Comparison of ENCODE assay signal across 35 cellular contexts in genomic region chr2:186523781-186524180, GRCh38. TPM values are rescaled to one million over a fixed set of nuclear protein-coding genes. Genes with fewer than 3 reads are reported as not detected.
A peak's percentile ranks its signal among the peaks of the same experiment; 100 is the strongest.
DNase-seq lines count a peak whose midpoint lies in the region; FAIRE-seq and TF ChIP-seq lines count a peak whose summit lies in the region.
"Had no signal": no experiment of that assay in that cellular context is flagged by ENCODE, and none has a peak within 500 bp of the region (broad histone marks: within the 10 kb centered on the region; RNA-seq: fewer than 3 reads in every experiment).

No MANE protein-coding gene starts in this region.

- no peak for TF ChIP-seq EP300 in SK-N-SH (IDR thresholded peaks at IDR 0.05; ENCODE audit: borderline replicate concordance in 1 of 2, low read depth in 1 of 2, low read length in 1 of 2)

- 27% methylated on average over 2 of the region's 2 CpGs for WGBS in SK-N-SH (ENCODE audit: low lambda C conversion rate)

- no peaks in the 10 kb centered on the region for H3K9me2 ChIP-seq in SK-N-SH

- no peak overlapping the region for H3K4me3 ChIP-seq in SK-N-SH (ENCODE audit: low read depth in 2 of 2, low read length in 1 of 2)
- no peak overlapping the region for H3K4me3 ChIP-seq in fibroblast of lung (replicated peaks in 1 of 4; ENCODE audit: control extremely low read depth in 1 of 4, insufficient read depth in 1 of 4, low read depth in 3 of 4, low read length in 4 of 4)
- H3K4me3 ChIP-seq: neural progenitor cell, right lobe of liver, SJSA1, spleen, thyroid gland, vagina had no signal

- H3K4me1 ChIP-seq in SK-N-SH (ENCODE audit: control insufficient read depth in 1 of 2, insufficient read depth in 2 of 2, low read depth in 1 of 2, low read length in 1 of 2) (peaks cover 8% of the 10 kb centered on the region in 2 experiments; a peak in 2 of 4 replicates), fibroblast of lung (ENCODE audit: control insufficient read depth, extremely low read depth, insufficient read depth, low read length) (no peaks in the 10 kb centered on the region)
- H3K4me1 ChIP-seq: Caco-2, neural progenitor cell, right lobe of liver, spleen had no signal

- peaks cover 7% of the 10 kb centered on the region for H3K4me1 Mint-ChIP-seq in progenitor cell of endocrine pancreas (ENCODE audit: low read depth)
- H3K4me1 Mint-ChIP-seq: activated B cell treated with CpG ODN at 0.5 μM for 24 hours; activated CD8-positive, alpha-beta memory T cell treated with anti-CD3 and anti-CD28 coated beads, Interleukin-2, amount 10 ng/mL, durations not matched to agents 7 days and 5 days; activated naive CD8-positive, alpha-beta T cell treated with anti-CD3 and anti-CD28 coated beads, Interleukin-2, amount 50 U/mL, for 24 hours; stimulated activated naive CD8-positive, alpha-beta T cell treated with anti-CD3 and anti-CD28 coated beads, Interleukin-15, amount 100 ng/mL, for 72 hours had no signal

- H3K36me3 Mint-ChIP-seq in progenitor cell of endocrine pancreas (ENCODE audit: insufficient read depth) = peaks cover 24% of the 10 kb centered on the region

- FAIRE-seq in G401.6 (lab: Jason Lieb, UNC) = peak; percentile 45
- FAIRE-seq: RCC 7860 had no signal

- H3K9me3 Mint-ChIP-seq in progenitor cell of endocrine pancreas (ENCODE audit: low read depth) = peaks cover 17% of the 10 kb centered on the region
- H3K9me3 Mint-ChIP-seq: activated T-cell treated with anti-CD3 and anti-CD28 coated beads, Interleukin-2, amount 50 U/mL, for 4 hours; dendritic cell treated with granulocyte-macrophage colony-stimulating factor and Interleukin-4, amounts not matched to agents 40 ng/mL and 50 ng/mL, for 4 days had no signal

- TF ChIP-seq CTCF in SK-N-SH (IDR thresholded peaks at IDR 0.05) (no peak), fibroblast of lung (conservative IDR thresholded peaks at IDR 0.05 in 1 of 2, IDR thresholded peaks at IDR 0.05 in 1 of 2; ENCODE audit: low read depth in 1 of 2, low read length in 2 of 2) (no peak), progenitor cell of endocrine pancreas (IDR thresholded peaks at IDR 0.05; ENCODE audit: unreplicated experiment) (no peak)

- H3K4me2 ChIP-seq in SK-N-SH (no peak overlapping the region), fibroblast of lung (ENCODE audit: extremely low read depth, insufficient read depth, low read length) (peak overlapping the region; percentile 8)
- H3K4me2 ChIP-seq: neural progenitor cell had no signal

- no peaks in the 10 kb centered on the region for H3K27me3 ChIP-seq in SK-N-SH (ENCODE audit: insufficient read depth)
- no peaks in the 10 kb centered on the region for H3K27me3 ChIP-seq in fibroblast of lung (ENCODE audit: control insufficient read depth, insufficient read depth, low read length)
- H3K27me3 ChIP-seq: neural progenitor cell, right lobe of liver, SJSA1, spleen, thyroid gland, vagina had no signal

- H3K9me3 ChIP-seq in SK-N-SH (no peaks in the 10 kb centered on the region), fibroblast of lung (ENCODE audit: control insufficient read depth, insufficient read depth, low read depth, low read length) (no peaks in the 10 kb centered on the region)
- H3K9me3 ChIP-seq: Caco-2, right lobe of liver, SJSA1, spleen, thyroid gland, vagina had no signal

- POLR2A ChIA-PET in SK-N-SH (lab: Yijun Ruan, JAX) = no interaction called here

- H3K79me2 ChIP-seq in SK-N-SH (ENCODE audit: insufficient read depth) (no peaks in the 10 kb centered on the region), fibroblast of lung (ENCODE audit: control insufficient read depth, insufficient read depth, low read length) (no peaks in the 10 kb centered on the region)

- H3K27me3 Mint-ChIP-seq in progenitor cell of endocrine pancreas = no peaks in the 10 kb centered on the region
- H3K27me3 Mint-ChIP-seq: activated B cell treated with CpG ODN at 0.5 μM for 24 hours; activated CD8-positive, alpha-beta memory T cell treated with anti-CD3 and anti-CD28 coated beads, Interleukin-2, amount 10 ng/mL, durations not matched to agents 7 days and 5 days; activated naive CD8-positive, alpha-beta T cell treated with anti-CD3 and anti-CD28 coated beads, Interleukin-2, amount 50 U/mL, for 24 hours; dendritic cell treated with granulocyte-macrophage colony-stimulating factor and Interleukin-4, amounts not matched to agents 40 ng/mL and 50 ng/mL, for 4 days; stimulated activated naive CD8-positive, alpha-beta T cell treated with anti-CD3 and anti-CD28 coated beads, Interleukin-15, amount 100 ng/mL, for 72 hours had no signal

- CTCF ChIA-PET in SK-N-SH (lab: Yijun Ruan, JAX) = interaction anchor here (1.6 to 2.2 kb wide), 2 partner anchors 20 to 118 kb away, joined by 5 to 12 read pairs; no protein-coding TSS in a partner anchor

- H3K36me3 ChIP-seq in SK-N-SH (replicated peaks in 1 of 2; ENCODE audit: control insufficient read depth in 1 of 2, insufficient read depth in 2 of 2, low read length in 1 of 2) (peaks cover 15 to 29% of the 10 kb centered on the region in 2 experiments), fibroblast of lung (ENCODE audit: control insufficient read depth, insufficient read depth, low read length) (no peaks in the 10 kb centered on the region)
- H3K36me3 ChIP-seq: thyroid gland had no signal

- H3K9ac ChIP-seq in SK-N-SH (no peak overlapping the region), fibroblast of lung (ENCODE audit: insufficient read depth, low read length) (no peak overlapping the region)
- H3K9ac ChIP-seq: neural progenitor cell had no signal

- TF ChIP-seq RAD21 in SK-N-SH (IDR thresholded peaks at IDR 0.05; ENCODE audit: low read length) = no peak

- H4K20me1 ChIP-seq in SK-N-SH (ENCODE audit: insufficient read depth) (no peaks in the 10 kb centered on the region), fibroblast of lung (ENCODE audit: control insufficient read depth, extremely low read depth, insufficient read depth, low read length) (no peaks in the 10 kb centered on the region)

- no peak overlapping the region for H3K4me3 Mint-ChIP-seq in progenitor cell of endocrine pancreas (ENCODE audit: low read depth)
- H3K4me3 Mint-ChIP-seq: activated B cell treated with CpG ODN at 0.5 μM for 24 hours; activated CD8-positive, alpha-beta memory T cell treated with anti-CD3 and anti-CD28 coated beads, Interleukin-2, amount 10 ng/mL, durations not matched to agents 7 days and 5 days; activated naive CD8-positive, alpha-beta T cell treated with anti-CD3 and anti-CD28 coated beads, Interleukin-2, amount 50 U/mL, for 24 hours; activated T-cell treated with anti-CD3 and anti-CD28 coated beads, Interleukin-2, amount 50 U/mL, for 4 hours; dendritic cell treated with granulocyte-macrophage colony-stimulating factor and Interleukin-4, amounts not matched to agents 40 ng/mL and 50 ng/mL, for 4 days; neural progenitor cell; stimulated activated naive CD8-positive, alpha-beta T cell treated with anti-CD3 and anti-CD28 coated beads, Interleukin-15, amount 100 ng/mL, for 72 hours had no signal

- H3K27ac Mint-ChIP-seq in progenitor cell of endocrine pancreas = peak overlapping the region; percentile 3
- H3K27ac Mint-ChIP-seq: activated B cell treated with CpG ODN at 0.5 μM for 24 hours; activated CD8-positive, alpha-beta memory T cell treated with anti-CD3 and anti-CD28 coated beads, Interleukin-2, amount 10 ng/mL, durations not matched to agents 7 days and 5 days; activated naive CD8-positive, alpha-beta T cell treated with anti-CD3 and anti-CD28 coated beads, Interleukin-2, amount 50 U/mL, for 24 hours; dendritic cell treated with granulocyte-macrophage colony-stimulating factor and Interleukin-4, amounts not matched to agents 40 ng/mL and 50 ng/mL, for 4 days; neural progenitor cell; stimulated activated naive CD8-positive, alpha-beta T cell treated with anti-CD3 and anti-CD28 coated beads, Interleukin-15, amount 100 ng/mL, for 72 hours had no signal

- peaks cover 11% of the 10 kb centered on the region for H3F3A ChIP-seq in SK-N-SH (replicated peaks; ENCODE audit: insufficient read depth)

- DNase-seq in SK-N-SH = peak; percentile 16
- no peak for DNase-seq in fibroblast of lung (ENCODE audit: low read depth in 2 of 2)
- DNase-seq in progenitor cell of endocrine pancreas (ENCODE audit: low spot score, unreplicated experiment) = no peak
- DNase-seq in stimulated activated CD8-positive, alpha-beta memory T cell treated with anti-CD3 and anti-CD28 coated beads, Interleukin-4, amount 100 ng/mL, for 48 hours = no peak
- DNase-seq in NOMO-1 (lab: John Stamatoyannopoulos, UW; ENCODE audit: unreplicated experiment in 2 of 2) = no peak
- no peak for DNase-seq in NCI-H345 treated with DMSO at 0.1 percent for 48 hours (lab: John Stamatoyannopoulos, UW; ENCODE audit: unreplicated experiment)
- DNase-seq: activated B cell treated with CpG ODN at 0.5 μM for 24 hours; activated CD4-positive, alpha-beta T cell treated with anti-CD3 and anti-CD28 coated beads, Interleukin-2, amount 50 U/mL, for 1 hour; activated CD8-positive, alpha-beta memory T cell treated with anti-CD3 and anti-CD28 coated beads, Interleukin-2, amount 10 ng/mL, durations not matched to agents 7 days and 5 days; activated naive CD4-positive, alpha-beta T cell; activated naive CD8-positive, alpha-beta T cell treated with anti-CD3 and anti-CD28 coated beads, Interleukin-2, amount 50 U/mL, for 24 hours; activated T-cell treated with anti-CD3 and anti-CD28 coated beads, Interleukin-2, amount 50 U/mL, for 4 hours; C1 segment of cervical spinal cord; Caco-2; central memory CD4-positive, alpha-beta T cell; DND-41; GOT3; hippocampal formation; mammary epithelial cell; NCI-H146; NCI-H226; NCI-H748 treated with DMSO at 0.1 percent for 48 hours; posterior cingulate gyrus; right lobe of liver; spleen; stimulated activated CD4-positive, alpha-beta T cell treated with anti-CD3 and anti-CD28 coated beads, Interleukin-2, amount 100 ng/mL, for 24 hours; stimulated activated naive CD8-positive, alpha-beta T cell treated with anti-CD3 and anti-CD28 coated beads, Interleukin-15, amount 100 ng/mL, for 72 hours; T-helper 1 cell; thyroid gland had no signal

- H2AFZ ChIP-seq in SK-N-SH (ENCODE audit: low read depth) (no peak overlapping the region), fibroblast of lung (ENCODE audit: low read length) (no peak overlapping the region)
- H2AFZ ChIP-seq: neural progenitor cell had no signal

- H3K27ac ChIP-seq in SK-N-SH (ENCODE audit: low read depth in 2 of 2, low read length in 1 of 2) = peak overlapping the region in 1 of 2 experiments; percentile 67; a peak in 1 of 4 replicates
- no peak overlapping the region for H3K27ac ChIP-seq in fibroblast of lung (ENCODE audit: insufficient read depth, low read length)
- H3K27ac ChIP-seq: neural progenitor cell, right lobe of liver, SJSA1, spleen, thyroid gland, vagina had no signal

TF ChIP-seq in SK-N-SH, 30 proteins besides CTCF, POLR2A, EP300 and RAD21 (continues in another document):
- TF ChIP-seq FOSL2 (IDR thresholded peaks at IDR 0.05; ENCODE audit: borderline replicate concordance, low read depth) (no peak), GABPA (IDR thresholded peaks at IDR 0.05; ENCODE audit: low read depth) (no peak)

RNA-seq across cellular contexts. Expression of gene ZC3H15, which starts 37.7 kb away (rescaled TPM):
- polyA plus RNA-seq in SK-N-SH (2012; rRNA removed) = 26.5 and 27.7 TPM in 2 replicates
- polyA plus RNA-seq in SK-N-SH (2012; cell fraction: cytosol; rRNA removed) = 33.9 and 52.2 TPM in 2 replicates
- polyA plus RNA-seq in SK-N-SH (2012; cell fraction: nucleus; rRNA removed) = 17.5 and 44.8 TPM in 2 replicates
- total RNA-seq in fibroblast of lung = 79.9 and 92.7 TPM in 2 replicates
- 83.8 and 94.1 TPM in 2 replicates for polyA plus RNA-seq in fibroblast of lung
- polyA plus RNA-seq in fibroblast of lung (2012) = 59.9 and 67.3 TPM in 2 replicates
- polyA minus RNA-seq in fibroblast of lung (ENCODE audit: low replicate concordance) = 2.2 and 4.8 TPM in 2 replicates
- 55.4 and 70.1 TPM in 2 replicates for total RNA-seq in progenitor cell of endocrine pancreas
